ENCODE assay signal across 21 cellular contexts in the genomic region with DNA sequence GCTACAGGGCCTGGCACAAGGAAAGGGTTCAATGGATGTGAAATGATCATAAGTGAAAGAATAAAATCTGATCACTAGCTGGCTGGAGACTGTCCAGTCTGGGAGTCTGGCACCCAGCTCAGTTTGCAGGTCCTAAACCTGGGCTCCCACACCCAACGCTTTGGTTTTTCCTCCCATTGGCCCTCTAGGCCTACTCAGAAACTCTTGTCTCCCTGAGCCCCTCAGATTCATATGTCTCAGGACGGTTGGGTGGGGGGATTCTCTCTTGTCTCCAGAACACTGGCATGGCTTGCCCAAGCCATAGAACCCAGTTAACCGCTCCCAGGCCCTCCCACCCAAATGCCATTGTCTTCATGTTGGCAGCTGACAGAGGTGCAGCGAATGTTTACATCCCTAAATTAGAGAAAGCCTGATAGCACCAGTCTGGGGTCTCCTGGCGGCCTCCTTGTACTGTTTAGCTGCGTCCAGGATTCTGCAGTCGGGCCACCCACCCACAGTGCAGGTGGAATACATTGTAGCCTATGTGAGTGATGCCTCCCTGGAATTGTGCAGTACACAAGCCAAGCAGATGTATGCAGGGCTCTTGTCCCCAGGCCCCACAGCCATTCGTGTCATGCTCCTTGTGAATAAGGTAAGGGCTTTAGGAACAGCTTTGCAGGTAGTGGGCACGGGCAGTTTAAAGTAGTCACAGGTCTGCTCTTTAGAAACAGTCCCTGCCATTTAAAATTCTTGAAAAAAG.
DNase-seq lines count a peak whose midpoint lies in the region; ATAC-seq and TF ChIP-seq lines count a peak whose summit lies in the region.
"Had no signal": no experiment of that assay in that cellular context is flagged by ENCODE, and none has a peak within 500 bp of the region (broad histone marks: within the 10 kb centered on the region; RNA-seq: fewer than 3 reads in every experiment).

No MANE protein-coding gene starts in this region.

- no peak overlapping the region for H3K27ac ChIP-seq in osteoblast (ENCODE audit: low read depth, low read length)
- H3K27ac ChIP-seq in vagina, result no peak overlapping the region
- H3K27ac ChIP-seq: 22Rv1, RWPE1, SK-N-MC had no signal

- H3K4me2 ChIP-seq in osteoblast (ENCODE audit: insufficient read depth, low read length), result no peak overlapping the region

- no peak for TF ChIP-seq CTCF in osteoblast (IDR thresholded peaks at IDR 0.05; ENCODE audit: extremely low read depth, low read depth, low read length)
- TF ChIP-seq CTCF in vagina (IDR thresholded peaks at IDR 0.05), result no peak

- TF ChIP-seq POLR2A in vagina (IDR thresholded peaks at IDR 0.05), result no peak

- intact Hi-C loops in vagina (cut with DNase I), result no loop called here

- no peak overlapping the region for H3K4me3 ChIP-seq in osteoblast (ENCODE audit: insufficient read depth, low read length)
- H3K4me3 ChIP-seq in vagina, result no peak overlapping the region
- H3K4me3 ChIP-seq: SK-N-MC had no signal

- H3K27me3 ChIP-seq in osteoblast (ENCODE audit: insufficient read depth, low read length) (peaks cover 49% of the 10 kb centered on the region), vagina (no peaks in the 10 kb centered on the region)

- DNase-seq in activated CD4-positive, CD25-positive, alpha-beta regulatory T cell treated with anti-CD3 and anti-CD28 coated beads, Interleukin-2, amount 50 U/mL, for 72 hours, result peak; percentile 18
- DNase-seq in activated CD4-positive, CD25-positive, alpha-beta regulatory T cell (lab: John Stamatoyannopoulos, UW), result no peak
- peak; percentile 1 for DNase-seq in stimulated activated CD4-positive, alpha-beta T cell treated with anti-CD3 and anti-CD28 coated beads, Interleukin-4, amount 100 ng/mL, for 24 hours
- DNase-seq in stimulated activated CD4-positive, alpha-beta T cell treated with anti-CD3 and anti-CD28 coated beads, Interleukin-12 subunit alpha, Interleukin-12 subunit beta, amount 100 ng/mL, for 4 hours, result no peak
- DNase-seq in osteoblast (ENCODE audit: insufficient read length, low spot score, missing footprints) (peak; percentile 52), vagina (ENCODE audit: extremely low spot score in 2 of 2) (peak; percentile 64 to 80), HuH-7.5 (ENCODE audit: low spot score) (no peak)
- DNase-seq: Calu3, GF-D8, KBM-7, MV-4-11, NCI-H1105 treated with DMSO at 0.1 percent for 48 hours, NCI-H2029 treated with DMSO at 0.1 percent for 48 hours, NCI-H2227 treated with DMSO at 0.1 percent for 48 hours, NCI-H526 treated with DMSO at 0.1 percent for 48 hours, SIG-M5 had no signal

- H2AFZ ChIP-seq in osteoblast (ENCODE audit: low read length), result no peak overlapping the region

- no peaks in the 10 kb centered on the region for H3K4me1 ChIP-seq in osteoblast (ENCODE audit: insufficient read depth, low read length)
- peaks cover 22% of the 10 kb centered on the region for H3K4me1 ChIP-seq in vagina

- H3K9me3 ChIP-seq in osteoblast (ENCODE audit: low read depth, low read length) (no peaks in the 10 kb centered on the region), vagina (no peaks in the 10 kb centered on the region)

- H3K79me2 ChIP-seq in osteoblast (ENCODE audit: insufficient read depth, low read length), result no peaks in the 10 kb centered on the region

- H3K36me3 ChIP-seq in osteoblast (ENCODE audit: insufficient read depth, low read length), result no peaks in the 10 kb centered on the region
- H3K36me3 ChIP-seq in vagina, result no peaks in the 10 kb centered on the region

- no peaks in the 10 kb centered on the region for H4K20me1 ChIP-seq in osteoblast (ENCODE audit: insufficient read depth, low read length)

- no peak for ATAC-seq in HG02870 (IDR thresholded peaks at IDR 0.05; ENCODE audit: unreplicated experiment)
- ATAC-seq: Panc1 had no signal

Comparison
In these comparisons a context has a peak if more than half of its experiments do, and no peak if none do; other contexts are left out.
1. DNase-seq: peak in activated CD4-positive, CD25-positive, alpha-beta regulatory T cell treated with anti-CD3 and anti-CD28 coated beads, Interleukin-2, amount 50 U/mL, for 72 hours (single experiment), stimulated activated CD4-positive, alpha-beta T cell treated with anti-CD3 and anti-CD28 coated beads, Interleukin-4, amount 100 ng/mL, for 24 hours (single experiment), osteoblast (single experiment) and vagina (2 of 2); none in activated CD4-positive, CD25-positive, alpha-beta regulatory T cell (0 of 4), stimulated activated CD4-positive, alpha-beta T cell treated with anti-CD3 and anti-CD28 coated beads, Interleukin-12 subunit alpha, Interleukin-12 subunit beta, amount 100 ng/mL, for 4 hours (single experiment) and HuH-7.5 (single experiment).